ENCODE assay signal across 8 cellular contexts in genomic region chr1:33541966-33542365, GRCh38.
"Had no signal": no experiment of that assay in that cellular context is flagged by ENCODE, and none has a peak within 500 bp of the region (broad histone marks: within the 10 kb centered on the region; RNA-seq: fewer than 3 reads in every experiment).

No MANE protein-coding gene starts in this region.

- ATAC-seq: GM12878 had no signal

- FAIRE-seq: G401.6, GM12878, GM12891, GM12892, GM18507, GM19239 had no signal

- DNase-seq: GDM1, GF-D8 had no signal

- H3K4me3 ChIP-seq: GM12878 had no signal
